ENCODE assay signal across 1 cellular context in the genomic region with DNA sequence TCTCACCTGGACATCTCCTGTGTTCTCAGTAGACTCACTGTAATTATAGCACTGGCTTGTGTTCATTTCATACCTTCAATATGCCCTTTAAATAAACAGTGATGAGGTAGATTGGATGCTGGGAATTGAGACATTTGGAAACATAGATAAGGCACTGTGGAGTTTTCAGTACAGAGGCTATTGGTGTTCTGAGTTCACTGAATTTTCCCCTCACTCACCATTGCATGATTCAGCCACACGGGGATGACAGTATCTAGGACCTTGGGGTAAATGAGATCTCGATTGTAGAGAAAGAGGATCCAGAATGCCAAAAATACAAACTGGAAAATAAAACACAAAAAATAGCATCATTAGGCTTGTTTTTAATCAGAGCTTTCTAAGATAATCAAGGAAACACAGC.
TF ChIP-seq lines count a peak whose summit lies in the region.

No MANE protein-coding gene starts in this region.

TF ChIP-seq in IMR-90, 13 proteins besides CTCF, POLR2A, EP300 and RAD21 (continued from another document):
- TF ChIP-seq SMC3 (IDR thresholded peaks at IDR 0.05; ENCODE audit: low read depth, low read length), result no peak
